ENCODE assay signal across 24 cellular contexts in genomic region chr14:102920273-102920997, GRCh38. TPM values are rescaled to one million over a fixed set of nuclear protein-coding genes. Genes with fewer than 3 reads are reported as not detected.
"Had no signal": no experiment of that assay in that cellular context is flagged by ENCODE, and none has a peak within 500 bp of the region (broad histone marks: within the 10 kb centered on the region; RNA-seq: fewer than 3 reads in every experiment).

No MANE protein-coding gene starts in this region.

- H3K4me3 ChIP-seq: SJSA1, SK-N-MC had no signal

- DNase-seq: KBM-7, MV-4-11, NCI-H1048, NCI-H1105 treated with DMSO at 0.1 percent for 48 hours, NCI-H1417 treated with DMSO at 0.1 percent for 48 hours, NCI-H146, NCI-H1694 treated with DMSO at 0.1 percent for 48 hours, NCI-H1930, NCI-H2081 treated with DMSO at 0.1 percent for 48 hours, NCI-H2171, NCI-H226, NCI-H446, NCI-H510A, NCI-H524 treated with DMSO at 0.1 percent for 48 hours, NCI-H69, NCI-H774, RPMI8226, SIG-M5 had no signal

- H3K36me3 ChIP-seq: SJSA1 had no signal

- H3K4me1 ChIP-seq: SJSA1 had no signal

- H3K9me3 ChIP-seq: SJSA1 had no signal

- FAIRE-seq: RCC 7860 had no signal

- H3K27ac ChIP-seq: SJSA1, SK-N-MC had no signal

RNA-seq across cellular contexts. Expression of gene AMN, which starts 2.0 kb away (rescaled TPM):
- total RNA-seq: LHCN-M2, MCF 10A, Right ventricle myocardium superior, SJSA1 had no signal
